In genomic region chr1:187413770-187414169, GRCh38 we compare ENCODE assay signal across 10 cellular contexts.
DNase-seq lines count a peak whose midpoint lies in the region; ATAC-seq and TF ChIP-seq lines count a peak whose summit lies in the region.
"Had no signal": no experiment of that assay in that cellular context is flagged by ENCODE, and none has a peak within 500 bp of the region (broad histone marks: within the 10 kb centered on the region; RNA-seq: fewer than 3 reads in every experiment).

No MANE protein-coding gene starts in this region.

- no peaks in the 10 kb centered on the region for H4K20me1 ChIP-seq in MM.1S (ENCODE audit: insufficient read depth, low read length)
- H4K20me1 ChIP-seq: BLaER1 treated with 17β-estradiol and CSF1 and Interleukin-3, amounts not matched to agents 10 nM and 100 nM had no signal

- ATAC-seq in Panc1 = no peak
- ATAC-seq in HG02870 (IDR thresholded peaks at IDR 0.05; ENCODE audit: unreplicated experiment) = no peak
- ATAC-seq in GM18868 (IDR thresholded peaks at IDR 0.05; ENCODE audit: unreplicated experiment) = no peak

- H3K9ac ChIP-seq in MM.1S (ENCODE audit: low read length) = no peak overlapping the region
- H3K9ac ChIP-seq: BLaER1 treated with 17β-estradiol and CSF1 and Interleukin-3, amounts not matched to agents 10 nM and 100 nM had no signal

- H3K4me2 ChIP-seq in MM.1S (ENCODE audit: low read depth, low read length) = no peak overlapping the region
- H3K4me2 ChIP-seq: BLaER1 treated with 17β-estradiol and CSF1 and Interleukin-3, amounts not matched to agents 10 nM and 100 nM had no signal

- CTCF ChIA-PET in Panc1 (lab: Charles Lee) = no interaction called here

- H3F3A ChIP-seq in MM.1S (ENCODE audit: insufficient read depth, low read length) = no peaks in the 10 kb centered on the region

- no peaks in the 10 kb centered on the region for H3K9me2 ChIP-seq in MM.1S (replicated peaks; ENCODE audit: insufficient read depth, low read length)

- intact Hi-C loops in Panc1 (cut with micrococcal nuclease; ENCODE audit: unreplicated experiment) = no loop called here

- peaks cover 3% of the 10 kb centered on the region for H3K4me1 ChIP-seq in BE2C
- no peaks in the 10 kb centered on the region for H3K4me1 ChIP-seq in MM.1S (ENCODE audit: low read length)
- H3K4me1 ChIP-seq in Panc1 (ENCODE audit: control insufficient read depth, insufficient read depth, low read length) = no peaks in the 10 kb centered on the region
- H3K4me1 ChIP-seq: suprapubic skin had no signal

- no TSS peak for BruUV-seq in Panc1 (replicated peaks; lab: Mats Ljungman, UMichigan)

- H3K27ac ChIP-seq in MM.1S (ENCODE audit: low read length) (no peak overlapping the region), Panc1 (ENCODE audit: low read length) (no peak overlapping the region)
- H3K27ac ChIP-seq: BLaER1 treated with 17β-estradiol and CSF1 and Interleukin-3, amounts not matched to agents 10 nM and 100 nM; suprapubic skin had no signal

- POLR2A ChIA-PET in Panc1 (lab: Charles Lee) = no interaction called here

- H3K27me3 ChIP-seq in BE2C (no peaks in the 10 kb centered on the region), MM.1S (replicated peaks; ENCODE audit: insufficient read depth, low read length) (no peaks in the 10 kb centered on the region), Panc1 (ENCODE audit: control insufficient read depth, insufficient read depth, low read length) (no peaks in the 10 kb centered on the region)
- H3K27me3 ChIP-seq: BLaER1 treated with 17β-estradiol and CSF1 and Interleukin-3, amounts not matched to agents 10 nM and 100 nM; suprapubic skin had no signal

- in situ Hi-C loops in Panc1 (cut with HindIII; ENCODE audit: low pct_unique_long_range_greater_than_20kb, low sequenced_read_pairs) = no loop called here

- H3K9me3 ChIP-seq in BE2C (no peaks in the 10 kb centered on the region), MM.1S (replicated peaks; ENCODE audit: insufficient read depth, low read length) (no peaks in the 10 kb centered on the region), Panc1 (ENCODE audit: control insufficient read depth, insufficient read depth, low read depth, low read length) (no peaks in the 10 kb centered on the region)
- H3K9me3 ChIP-seq: BLaER1 treated with 17β-estradiol and CSF1 and Interleukin-3, amounts not matched to agents 10 nM and 100 nM; suprapubic skin had no signal

- TF ChIP-seq CTCF in BE2C (IDR thresholded peaks at IDR 0.05; ENCODE audit: low read depth, low read length) (peak; percentile 46), MM.1S (IDR thresholded peaks at IDR 0.05; ENCODE audit: low read length) (peak; percentile 38), Panc1 (IDR thresholded peaks at IDR 0.05) (no peak; the same call in 1 of the 2 replicates), fibroblast of pulmonary artery (IDR thresholded peaks at IDR 0.05; ENCODE audit: low read length, missing control alignments) (peak; percentile 14)

- H3K36me3 ChIP-seq in BE2C (no peaks in the 10 kb centered on the region), MM.1S (replicated peaks; ENCODE audit: insufficient read depth, low read length) (no peaks in the 10 kb centered on the region), Panc1 (ENCODE audit: control insufficient read depth, insufficient read depth, low read length) (no peaks in the 10 kb centered on the region)
- H3K36me3 ChIP-seq: BLaER1 treated with 17β-estradiol and CSF1 and Interleukin-3, amounts not matched to agents 10 nM and 100 nM; suprapubic skin had no signal

- H3K4me3 ChIP-seq in BE2C (ENCODE audit: low read depth, low read length) (no peak overlapping the region), MM.1S (ENCODE audit: low read length) (no peak overlapping the region), Panc1 (ENCODE audit: low read depth in 2 of 2, low read length in 2 of 2) (no peak overlapping the region), fibroblast of pulmonary artery (replicated peaks; ENCODE audit: low read depth, low read length) (no peak overlapping the region)
- H3K4me3 ChIP-seq: BLaER1 treated with 17β-estradiol and CSF1 and Interleukin-3, amounts not matched to agents 10 nM and 100 nM; suprapubic skin had no signal

- no peak overlapping the region for H2AFZ ChIP-seq in MM.1S (ENCODE audit: low read length)

- no peaks in the 10 kb centered on the region for H3K79me2 ChIP-seq in MM.1S (ENCODE audit: low read length)

- DNase-seq in BE2C = no peak
- DNase-seq in MM.1S = peak; percentile 29
- peak; percentile 13 for DNase-seq in Panc1 (ENCODE audit: low read depth, low spot score)
- peak; percentile 26 for DNase-seq in fibroblast of pulmonary artery (ENCODE audit: low read depth)
- DNase-seq in COLO668 (lab: John Stamatoyannopoulos, UW; ENCODE audit: unreplicated experiment) = no peak
- DNase-seq in amygdala (lab: John Stamatoyannopoulos, UW) = no peak

Comparison
In these comparisons a context has a peak if more than half of its experiments do, and no peak if none do; other contexts are left out.
1. DNase-seq: peak in MM.1S (single experiment), Panc1 (single experiment) and fibroblast of pulmonary artery (single experiment); none in BE2C (single experiment), COLO668 (single experiment) and amygdala (0 of 56).